1 cellular context compared by ENCODE assay signal in genomic region chr9:62800451-62801371, GRCh38.
TF ChIP-seq lines count a peak whose summit lies in the region.

No MANE protein-coding gene starts in this region.

TF ChIP-seq in GM12878, 131 proteins besides CTCF, POLR2A, EP300 and RAD21 (continued from another document):
- TF ChIP-seq HDGF (IDR thresholded peaks at IDR 0.05) (peak; percentile 91; the same call in 1 of the 2 replicates), ATF7 (IDR thresholded peaks at IDR 0.05; ENCODE audit: low read depth) (peak; percentile 39; the same call in 1 of the 2 replicates)
TF ChIP-seq in GM12878: peak in this region for 13; not testable (repeated sequence) for 118.
